ENCODE assay signal across 17 cellular contexts in genomic region chr7:44288811-44289340, GRCh38. TPM values are rescaled to one million over a fixed set of nuclear protein-coding genes. Genes with fewer than 3 reads are reported as not detected.
DNase-seq lines count a peak whose midpoint lies in the region; ATAC-seq and TF ChIP-seq lines count a peak whose summit lies in the region.
"Had no signal": no experiment of that assay in that cellular context is flagged by ENCODE, and none has a peak within 500 bp of the region (broad histone marks: within the 10 kb centered on the region; RNA-seq: fewer than 3 reads in every experiment).

No MANE protein-coding gene starts in this region.

- intact Hi-C loops in activated B cell treated with CpG ODN at 0.5 μM for 24 hours (cut with micrococcal nuclease): no loop called here
- intact Hi-C loops in left ventricle myocardium superior (cut with micrococcal nuclease): no loop called here
- intact Hi-C loops in sciatic nerve (cut with DNase I): no loop called here

- H3K36me3 Mint-ChIP-seq in activated B cell treated with CpG ODN at 0.5 μM for 24 hours (ENCODE audit: low read depth): no peaks in the 10 kb centered on the region
- H3K36me3 Mint-ChIP-seq: CD4-positive, CD25-positive, alpha-beta regulatory T cell; immature natural killer cell had no signal

- TF ChIP-seq CTCF in activated B cell treated with CpG ODN at 0.5 μM for 24 hours (IDR thresholded peaks at IDR 0.05): no peak

- POLR2A ChIA-PET in activated B cell treated with CpG ODN at 0.5 μM for 24 hours (lab: Charles Lee): no interaction called here

- H3K4me3 ChIP-seq in H7 (ENCODE audit: insufficient read depth, low read depth, low read length): no peak overlapping the region
- H3K4me3 ChIP-seq: prostate gland, thyroid gland had no signal

- DNase-seq in H7 (peak; percentile 58), activated B cell treated with CpG ODN at 0.5 μM for 24 hours (peak; percentile 4), left ventricle myocardium superior (peak; percentile 27), sciatic nerve (ENCODE audit: low spot score) (peak; percentile 48), DMS79 treated with DMSO at 0.1 percent for 48 hours (lab: John Stamatoyannopoulos, UW) (no peak)
- DNase-seq: CD4-positive, CD25-positive, alpha-beta regulatory T cell; EL; immature natural killer cell; NCI-H1930; NCI-H774 had no signal

- H3K9me3 Mint-ChIP-seq in activated B cell treated with CpG ODN at 0.5 μM for 24 hours: no peaks in the 10 kb centered on the region
- H3K9me3 Mint-ChIP-seq: activated T-helper 2 cell treated with anti-CD3 and anti-CD28 coated beads, Interferon-gamma antibody, Interleukin-2, Interleukin-4, amounts not matched to agents 10 μg/mL and 5 μg/mL and 100 μg/mL, durations not matched to agents 14 hours and 24 hours and 36 hours; CD4-positive, CD25-positive, alpha-beta regulatory T cell; immature natural killer cell had no signal

- peaks cover 8% of the 10 kb centered on the region for H3K4me1 Mint-ChIP-seq in activated B cell treated with CpG ODN at 0.5 μM for 24 hours
- H3K4me1 Mint-ChIP-seq: immature natural killer cell had no signal

- no peaks in the 10 kb centered on the region for H3K36me3 ChIP-seq in H7 (replicated peaks; ENCODE audit: control insufficient read depth, insufficient read depth, low read length)
- H3K36me3 ChIP-seq: prostate gland, thyroid gland had no signal

- H3K27me3 Mint-ChIP-seq in activated B cell treated with CpG ODN at 0.5 μM for 24 hours: peaks cover 22% of the 10 kb centered on the region

- no peaks in the 10 kb centered on the region; the same call in none of the 2 replicates for H3K27me3 ChIP-seq in H7 (ENCODE audit: control insufficient read depth, insufficient read depth, low read length)
- H3K27me3 ChIP-seq: thyroid gland had no signal

- CTCF ChIA-PET in activated B cell treated with CpG ODN at 0.5 μM for 24 hours (lab: Charles Lee): no interaction called here

- H3K27ac Mint-ChIP-seq in activated B cell treated with CpG ODN at 0.5 μM for 24 hours: no peak overlapping the region
- H3K27ac Mint-ChIP-seq: activated T-helper 2 cell treated with anti-CD3 and anti-CD28 coated beads, Interferon-gamma antibody, Interleukin-2, Interleukin-4, amounts not matched to agents 10 μg/mL and 5 μg/mL and 100 μg/mL, durations not matched to agents 14 hours and 24 hours and 36 hours; CD4-positive, CD25-positive, alpha-beta regulatory T cell; immature natural killer cell had no signal

- no peak overlapping the region for H3K4me3 Mint-ChIP-seq in activated B cell treated with CpG ODN at 0.5 μM for 24 hours
- H3K4me3 Mint-ChIP-seq: CD4-positive, CD25-positive, alpha-beta regulatory T cell; immature natural killer cell had no signal

- no peak for ATAC-seq in activated B cell treated with CpG ODN at 0.5 μM for 24 hours (ENCODE audit: low read depth)
- no peak for ATAC-seq in left ventricle myocardium superior
- ATAC-seq in sciatic nerve: no peak
- no peak for ATAC-seq in HG03469 (IDR thresholded peaks at IDR 0.05; ENCODE audit: unreplicated experiment)
- ATAC-seq in HG03175 (IDR thresholded peaks at IDR 0.05; ENCODE audit: unreplicated experiment): no peak

RNA-seq across cellular contexts. Expression of gene CAMK2B, which starts 36.5 kb away (rescaled TPM):
- total RNA-seq in H7 (2014; rRNA removed; shearing (Covaris generic)): 0.31 TPM in 1 of 2 replicates, not detected in the other
- 0.17 and 0.58 TPM in 2 replicates for total RNA-seq in activated B cell treated with CpG ODN at 0.5 μM for 24 hours
- 98.4 TPM for total RNA-seq in left ventricle myocardium superior
- 26.9 TPM for total RNA-seq in sciatic nerve
- total RNA-seq: CD4-positive, CD25-positive, alpha-beta regulatory T cell; fibroblast of villous mesenchyme; T-helper 1 cell treated with Interleukin-12 subunit alpha and Interleukin-12 subunit beta and Interleukin-4 antibody, amounts not matched to agents 30 ng/mL and 1 ng/mL, for 36 hours had no signal

Comparison
In these comparisons a context has a peak if more than half of its experiments do, and no peak if none do; other contexts are left out.
1. RNA of gene CAMK2B, which starts 36.5 kb away (total RNA-seq): 98.4 TPM in left ventricle myocardium superior (single experiment) and 26.9 TPM in sciatic nerve (single experiment); 0.17 to 0.58 TPM in activated B cell treated with CpG ODN at 0.5 μM for 24 hours and 0.31 TPM in H7; every median in the first group is over 10 times any median in the second.